Comparison of ENCODE assay signal across 18 cellular contexts in genomic region chr11:94870422-94870821, GRCh38.
DNase-seq lines count a peak whose midpoint lies in the region; ATAC-seq and TF ChIP-seq lines count a peak whose summit lies in the region.
"Had no signal": no experiment of that assay in that cellular context is flagged by ENCODE, and none has a peak within 500 bp of the region (broad histone marks: within the 10 kb centered on the region; RNA-seq: fewer than 3 reads in every experiment).

No MANE protein-coding gene starts in this region.

- H3K27me3 Mint-ChIP-seq in T-helper 17 cell, result peaks cover 70% of the 10 kb centered on the region
- H3K27me3 Mint-ChIP-seq: B cell had no signal

- H3K9me3 ChIP-seq in T-helper 17 cell (ENCODE audit: control insufficient read depth, low read length, poor library complexity, severe bottlenecking) (no peaks in the 10 kb centered on the region), esophagus muscularis mucosa (no peaks in the 10 kb centered on the region)
- H3K9me3 ChIP-seq: A549; BLaER1 treated with 17β-estradiol and CSF1 and Interleukin-3, amounts not matched to agents 10 nM and 100 nM; Caco-2 had no signal

- TF ChIP-seq CTCF in coronary artery (IDR thresholded peaks at IDR 0.05) (no peak), esophagus muscularis mucosa (IDR thresholded peaks at IDR 0.05) (no peak)

- H3K27ac ChIP-seq in coronary artery (no peak overlapping the region), esophagus muscularis mucosa (replicated peaks in 1 of 4) (no peak overlapping the region)
- H3K27ac ChIP-seq: 22Rv1; A549; BLaER1 treated with 17β-estradiol and CSF1 and Interleukin-3, amounts not matched to agents 10 nM and 100 nM; C4-2B had no signal

- H3K4me1 Mint-ChIP-seq in T-helper 17 cell, result peaks cover 2% of the 10 kb centered on the region
- H3K4me1 Mint-ChIP-seq: B cell had no signal

- peaks cover 3 to 31% (median 26%) of the 10 kb centered on the region in 4 donors for H3K4me1 ChIP-seq in esophagus muscularis mucosa
- H3K4me1 ChIP-seq: A549 had no signal

- peaks cover 60 to 96% (median 82%) of the 10 kb centered on the region in 4 donors for H3K36me3 ChIP-seq in esophagus muscularis mucosa

- H3K27me3 ChIP-seq in esophagus muscularis mucosa, result no peaks in the 10 kb centered on the region
- H3K27me3 ChIP-seq: BLaER1 treated with 17β-estradiol and CSF1 and Interleukin-3, amounts not matched to agents 10 nM and 100 nM had no signal

- intact Hi-C loops in esophagus muscularis mucosa (cut with DNase I), result loop anchor here (10.0 kb wide), 1 partner anchor 96 kb away; no protein-coding TSS in a partner anchor

- H3K36me3 Mint-ChIP-seq in T-helper 17 cell (ENCODE audit: low read depth), result no peaks in the 10 kb centered on the region
- H3K36me3 Mint-ChIP-seq: CD8-positive, alpha-beta T cell had no signal

- TF ChIP-seq EP300 in esophagus muscularis mucosa (IDR thresholded peaks at IDR 0.05), result no peak

- DNase-seq in T-helper 17 cell (no peak), coronary artery (ENCODE audit: low spot score) (peak; percentile 50), esophagus muscularis mucosa (ENCODE audit: extremely low spot score) (peak; percentile 42), T1000 (lab: John Stamatoyannopoulos, UW) (no peak)
- no peak for DNase-seq in central memory CD4-positive, alpha-beta T cell
- DNase-seq: AML-193; Caco-2; Calu3; CD4-positive, alpha-beta T cell; CD8-positive, alpha-beta T cell; DMS79 treated with DMSO at 0.1 percent for 48 hours; GF-D8 had no signal

- no peak overlapping the region for H3K27ac Mint-ChIP-seq in T-helper 17 cell
- H3K27ac Mint-ChIP-seq: B cell; CD4-positive, alpha-beta T cell; CD8-positive, alpha-beta T cell had no signal

- WGBS in esophagus muscularis mucosa, result 81% methylated on average over 5 of the region's 5 CpGs

- TF ChIP-seq POLR2A in esophagus muscularis mucosa (IDR thresholded peaks at IDR 0.05; ENCODE audit: low read depth), result no peak

- no peak for ATAC-seq in T-helper 17 cell
- ATAC-seq in GM18873 (IDR thresholded peaks at IDR 0.05; ENCODE audit: low FRiP score, unreplicated experiment), result no peak
- ATAC-seq: A549; CD8-positive, alpha-beta T cell had no signal

- H3K4me3 ChIP-seq in coronary artery (no peak overlapping the region), esophagus muscularis mucosa (no peak overlapping the region)
- H3K4me3 ChIP-seq: A549; BLaER1 treated with 17β-estradiol and CSF1 and Interleukin-3, amounts not matched to agents 10 nM and 100 nM had no signal

- H3K4me3 Mint-ChIP-seq in T-helper 17 cell, result peak overlapping the region; percentile 53
- H3K4me3 Mint-ChIP-seq: B cell; CD4-positive, alpha-beta T cell; CD8-positive, alpha-beta T cell had no signal

Comparison
In these comparisons a context has a peak if more than half of its experiments do, and no peak if none do; other contexts are left out.
1. DNase-seq: peak in coronary artery (single experiment) and esophagus muscularis mucosa (single experiment); none in T-helper 17 cell (0 of 3), T1000 (single experiment) and central memory CD4-positive, alpha-beta T cell (single experiment).